23 cellular contexts compared by ENCODE assay signal in the genomic region with DNA sequence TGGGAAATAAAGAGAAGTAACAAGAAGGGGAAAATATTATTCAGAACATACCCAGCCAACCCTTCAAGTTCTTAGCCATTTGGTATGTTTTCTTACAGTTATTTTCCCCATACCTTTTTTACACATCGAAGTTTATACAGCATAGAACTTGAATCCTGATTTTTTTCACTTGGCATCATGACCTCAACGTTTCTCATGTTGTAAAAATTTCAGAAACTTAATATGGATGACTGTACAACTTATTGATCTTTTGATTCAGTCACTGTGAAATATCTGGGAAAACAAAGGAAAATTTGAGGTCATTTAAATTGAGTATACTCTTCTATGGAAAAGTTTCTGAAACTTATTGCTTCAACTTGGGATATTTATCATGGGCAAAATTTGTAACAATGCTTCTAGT.
"Had no signal": no experiment of that assay in that cellular context is flagged by ENCODE, and none has a peak within 500 bp of the region (broad histone marks: within the 10 kb centered on the region; RNA-seq: fewer than 3 reads in every experiment).

No MANE protein-coding gene starts in this region.

- H3K9ac ChIP-seq: neural progenitor cell, parathyroid adenoma had no signal

- H3K27me3 ChIP-seq: ovary, right lobe of liver, sigmoid colon, thyroid gland, tibial nerve, upper lobe of left lung, vagina had no signal

- H3K27ac ChIP-seq: neural progenitor cell, ovary, parathyroid adenoma, psoas muscle, right lobe of liver, sigmoid colon, stomach, thoracic aorta, thyroid gland, tibial nerve, upper lobe of left lung, vagina had no signal

- H3K4me3 ChIP-seq: neural progenitor cell, ovary, psoas muscle, right lobe of liver, sigmoid colon, stomach, thoracic aorta, thyroid gland, tibial nerve, upper lobe of left lung, vagina had no signal

- ATAC-seq: psoas muscle; right cardiac atrium; right lobe of liver; stimulated activated naive B cell treated with anti-CD40 and anti-IgM and Interleukin-4, amounts not matched to agents 10 μg/mL and 1 μg/mL and 100 μg/mL, for 72 hours had no signal

- H3K4me1 ChIP-seq: psoas muscle, right lobe of liver, sigmoid colon, thyroid gland, upper lobe of left lung, vagina had no signal

- H3K79me2 ChIP-seq: parathyroid adenoma had no signal

- H2AFZ ChIP-seq: neural progenitor cell, parathyroid adenoma had no signal

- H3K9me3 ChIP-seq: ovary, psoas muscle, right lobe of liver, sigmoid colon, stomach, thoracic aorta, thyroid gland, tibial nerve, upper lobe of left lung, vagina had no signal

- H3K36me3 ChIP-seq: neural progenitor cell, ovary, right lobe of liver, sigmoid colon, stomach, thoracic aorta, thyroid gland, tibial nerve, upper lobe of left lung, vagina had no signal

- DNase-seq: occipital lobe; ovary; posterior cingulate gyrus; psoas muscle; right cardiac atrium; right lobe of liver; sigmoid colon; small intestine; stimulated activated CD4-positive, alpha-beta T cell treated with anti-CD3 and anti-CD28 coated beads, Interleukin-15, amount 100 ng/mL, for 24 hours; stimulated activated CD4-positive, alpha-beta T cell treated with anti-CD3 and anti-CD28 coated beads, Interleukin-2, amount 100 ng/mL, for 24 hours; stimulated activated CD4-positive, alpha-beta T cell treated with anti-CD3 and anti-CD28 coated beads, Interleukin-2, amount 100 ng/mL, for 48 hours; stimulated activated CD4-positive, alpha-beta T cell treated with anti-CD3 and anti-CD28 coated beads, Interleukin-4, amount 100 ng/mL, for 24 hours; stimulated activated naive B cell treated with anti-CD40 and anti-IgM and Interleukin-4, amounts not matched to agents 10 μg/mL and 1 μg/mL and 100 μg/mL, for 72 hours; stimulated activated naive CD4-positive, alpha-beta T cell treated with Interleukin-2 at 50 U/mL for 16 hours; stomach; thyroid gland; trophoblast cell; upper lobe of left lung had no signal
